ENCODE assay signal across 15 cellular contexts in the genomic region with DNA sequence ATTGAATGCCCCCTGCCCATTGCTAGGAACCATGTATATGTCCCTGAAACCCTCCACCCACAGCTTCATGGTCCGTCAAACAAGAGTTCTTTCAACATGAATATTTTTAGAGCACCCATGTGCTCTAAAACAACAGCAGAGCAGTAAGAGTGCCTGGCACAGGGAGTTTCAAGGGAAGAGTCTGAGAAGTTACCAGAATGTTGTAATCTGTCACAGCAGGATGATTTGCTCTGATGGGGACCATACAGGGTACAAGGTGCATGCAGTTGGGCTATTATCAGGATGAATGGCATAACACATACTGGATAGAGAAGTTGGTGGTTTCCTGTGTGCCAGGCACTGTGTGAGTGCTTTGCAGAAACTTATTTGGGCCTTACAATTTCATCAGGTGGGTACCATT.
"Had no signal": no experiment of that assay in that cellular context is flagged by ENCODE, and none has a peak within 500 bp of the region (broad histone marks: within the 10 kb centered on the region; RNA-seq: fewer than 3 reads in every experiment).

No MANE protein-coding gene starts in this region.

- DNase-seq: activated CD4-positive, alpha-beta T cell treated with anti-CD3 and anti-CD28 coated beads, Interleukin-2, amount 50 U/mL, for 4 hours; activated effector memory CD4-positive, alpha-beta T cell treated with Interleukin-2 at 50 U/mL for 16 hours; activated naive CD8-positive, alpha-beta T cell treated with anti-CD3 and anti-CD28 coated beads for 36 hours; activated T-cell treated with anti-CD3 and anti-CD28 coated beads, Interleukin-2, amount 50 U/mL, for 24 hours; brain microvascular endothelial cell; cerebellar nuclear complex; dermis blood vessel endothelial cell; immature natural killer cell; left cardiac atrium; lower lobe of right lung; naive thymus-derived CD8-positive, alpha-beta T cell; transverse colon had no signal

- H3K9me3 ChIP-seq: lower lobe of right lung, right atrium auricular region, transverse colon had no signal

- H3K4me3 ChIP-seq: lower lobe of right lung, right atrium auricular region, smooth muscle cell, transverse colon had no signal

- H3K36me3 ChIP-seq: brain microvascular endothelial cell, lower lobe of right lung, right atrium auricular region, transverse colon had no signal

- ATAC-seq: activated CD4-positive, CD25-positive, alpha-beta regulatory T cell treated with anti-CD3 and anti-CD28 coated beads, Interleukin-2, amount 50 U/mL, for 24 hours; left cardiac atrium; lower lobe of right lung; naive thymus-derived CD8-positive, alpha-beta T cell had no signal

- H3K27ac ChIP-seq: brain microvascular endothelial cell, lower lobe of right lung, right atrium auricular region had no signal

- H3K27me3 ChIP-seq: brain microvascular endothelial cell, right atrium auricular region, transverse colon had no signal

- H3K4me2 ChIP-seq: smooth muscle cell had no signal
